Comparison of ENCODE assay signal across 33 cellular contexts in genomic region chr1:105442901-105443300, GRCh38.
"Had no signal": no experiment of that assay in that cellular context is flagged by ENCODE, and none has a peak within 500 bp of the region (broad histone marks: within the 10 kb centered on the region; RNA-seq: fewer than 3 reads in every experiment).

No MANE protein-coding gene starts in this region.

- DNase-seq: activated CD4-positive, alpha-beta memory T cell treated with anti-CD3 and anti-CD28 coated beads, Interleukin-2, amount 10 ng/mL, durations not matched to agents 7 days and 5 days; activated CD4-positive, alpha-beta T cell treated with anti-CD3 and anti-CD28 coated beads, Interleukin-2, amount 10 ng/mL, durations not matched to agents 24 days and 14 days; activated CD8-positive, alpha-beta memory T cell treated with anti-CD3 and anti-CD28 coated beads, Interleukin-2, amount 50 U/mL, for 48 hours; activated naive CD4-positive, alpha-beta T cell; activated T-cell treated with anti-CD3 and anti-CD28 coated beads, Interleukin-2, amount 50 U/mL, for 4 hours; anterior cingulate cortex; cerebellar nuclear complex; colonic mucosa; dorsolateral prefrontal cortex; effector memory CD4-positive, alpha-beta T cell; erythroblast; foreskin melanocyte; islet precursor cell; left ventricle myocardium inferior; mesendoderm; natural killer cell; occipital lobe; psoas muscle; spleen; stimulated activated naive CD4-positive, alpha-beta T cell treated with Interleukin-2 at 50 U/mL for 16 hours; T-helper 9 cell; trophoblast cell; WERI-Rb-1 had no signal

- H3K36me3 Mint-ChIP-seq: brain, neural progenitor cell had no signal

- H3K4me1 ChIP-seq: colonic mucosa, left ventricle myocardium inferior, neural progenitor cell, parathyroid adenoma, psoas muscle, right atrium auricular region, spleen had no signal

- H3K9me3 Mint-ChIP-seq: neural progenitor cell had no signal

- H3K4me3 ChIP-seq: cardiac muscle cell, colonic mucosa, dorsolateral prefrontal cortex, left ventricle myocardium inferior, lung, neural progenitor cell, psoas muscle, right atrium auricular region, spleen, thoracic aorta had no signal

- H3K9me3 ChIP-seq: colonic mucosa, psoas muscle, right atrium auricular region, thoracic aorta had no signal

- H3K27ac Mint-ChIP-seq: activated CD4-positive, alpha-beta memory T cell treated with anti-CD3 and anti-CD28 coated beads, Interleukin-2, amount 10 ng/mL, durations not matched to agents 7 days and 5 days; activated CD4-positive, alpha-beta T cell treated with anti-CD3 and anti-CD28 coated beads, Interleukin-2, amount 10 ng/mL, durations not matched to agents 24 days and 14 days; activated naive CD4-positive, alpha-beta T cell treated with anti-CD3 and anti-CD28 coated beads, Interleukin-2, amount 50 U/mL, for 72 hours; brain; natural killer cell; neural progenitor cell; T-helper 1 cell treated with Interleukin-12 subunit alpha and Interleukin-12 subunit beta and Interleukin-4 antibody, amounts not matched to agents 30 μg/mL and 1 μg/mL, for 36 hours had no signal

- H3K27me3 ChIP-seq: cardiac muscle cell, colonic mucosa, dorsolateral prefrontal cortex, neural progenitor cell, right atrium auricular region, spleen had no signal

- H3K27me3 Mint-ChIP-seq: activated CD4-positive, alpha-beta memory T cell treated with anti-CD3 and anti-CD28 coated beads, Interleukin-2, amount 10 ng/mL, durations not matched to agents 7 days and 5 days; activated CD4-positive, alpha-beta T cell treated with anti-CD3 and anti-CD28 coated beads, Interleukin-2, amount 10 ng/mL, durations not matched to agents 24 days and 14 days had no signal

- H3K36me3 ChIP-seq: cardiac muscle cell, colonic mucosa, left ventricle myocardium inferior, neural progenitor cell, right atrium auricular region, spleen, thoracic aorta, WERI-Rb-1 had no signal

- H3K4me3 Mint-ChIP-seq: activated CD4-positive, alpha-beta memory T cell treated with anti-CD3 and anti-CD28 coated beads, Interleukin-2, amount 10 ng/mL, durations not matched to agents 7 days and 5 days; activated CD4-positive, alpha-beta T cell treated with anti-CD3 and anti-CD28 coated beads, Interleukin-2, amount 10 ng/mL, durations not matched to agents 24 days and 14 days; activated T-cell treated with anti-CD3 and anti-CD28 coated beads, Interleukin-2, amount 50 U/mL, for 4 hours; brain; natural killer cell; neural progenitor cell; T-helper 1 cell treated with Interleukin-12 subunit alpha and Interleukin-12 subunit beta and Interleukin-4 antibody, amounts not matched to agents 30 μg/mL and 1 μg/mL, for 36 hours had no signal

- H3K4me1 Mint-ChIP-seq: activated CD4-positive, alpha-beta memory T cell treated with anti-CD3 and anti-CD28 coated beads, Interleukin-2, amount 10 ng/mL, durations not matched to agents 7 days and 5 days; activated CD4-positive, alpha-beta T cell treated with anti-CD3 and anti-CD28 coated beads, Interleukin-2, amount 10 ng/mL, durations not matched to agents 24 days and 14 days; brain; natural killer cell; neural progenitor cell had no signal

- H3K9ac ChIP-seq: neural progenitor cell, parathyroid adenoma had no signal

- ATAC-seq: activated CD4-positive, CD25-positive, alpha-beta regulatory T cell treated with anti-CD3 and anti-CD28 coated beads, Interleukin-2, amount 50 U/mL, for 24 hours; activated naive CD4-positive, alpha-beta T cell treated with anti-CD3 and anti-CD28 coated beads, Interleukin-2, amount 50 U/mL, for 72 hours; activated T-cell treated with anti-CD3 and anti-CD28 coated beads, Interleukin-2, amount 50 U/mL, for 4 hours; natural killer cell; psoas muscle had no signal
